Comparison of ENCODE assay signal across 1 cellular context in genomic region chr19:46856062-46857022, GRCh38.
TF ChIP-seq lines count a peak whose summit lies in the region.

No MANE protein-coding gene starts in this region.

TF ChIP-seq in A549, 52 proteins besides CTCF, POLR2A, EP300 and RAD21 (continued from another document):
- TF ChIP-seq, protein P1, sequence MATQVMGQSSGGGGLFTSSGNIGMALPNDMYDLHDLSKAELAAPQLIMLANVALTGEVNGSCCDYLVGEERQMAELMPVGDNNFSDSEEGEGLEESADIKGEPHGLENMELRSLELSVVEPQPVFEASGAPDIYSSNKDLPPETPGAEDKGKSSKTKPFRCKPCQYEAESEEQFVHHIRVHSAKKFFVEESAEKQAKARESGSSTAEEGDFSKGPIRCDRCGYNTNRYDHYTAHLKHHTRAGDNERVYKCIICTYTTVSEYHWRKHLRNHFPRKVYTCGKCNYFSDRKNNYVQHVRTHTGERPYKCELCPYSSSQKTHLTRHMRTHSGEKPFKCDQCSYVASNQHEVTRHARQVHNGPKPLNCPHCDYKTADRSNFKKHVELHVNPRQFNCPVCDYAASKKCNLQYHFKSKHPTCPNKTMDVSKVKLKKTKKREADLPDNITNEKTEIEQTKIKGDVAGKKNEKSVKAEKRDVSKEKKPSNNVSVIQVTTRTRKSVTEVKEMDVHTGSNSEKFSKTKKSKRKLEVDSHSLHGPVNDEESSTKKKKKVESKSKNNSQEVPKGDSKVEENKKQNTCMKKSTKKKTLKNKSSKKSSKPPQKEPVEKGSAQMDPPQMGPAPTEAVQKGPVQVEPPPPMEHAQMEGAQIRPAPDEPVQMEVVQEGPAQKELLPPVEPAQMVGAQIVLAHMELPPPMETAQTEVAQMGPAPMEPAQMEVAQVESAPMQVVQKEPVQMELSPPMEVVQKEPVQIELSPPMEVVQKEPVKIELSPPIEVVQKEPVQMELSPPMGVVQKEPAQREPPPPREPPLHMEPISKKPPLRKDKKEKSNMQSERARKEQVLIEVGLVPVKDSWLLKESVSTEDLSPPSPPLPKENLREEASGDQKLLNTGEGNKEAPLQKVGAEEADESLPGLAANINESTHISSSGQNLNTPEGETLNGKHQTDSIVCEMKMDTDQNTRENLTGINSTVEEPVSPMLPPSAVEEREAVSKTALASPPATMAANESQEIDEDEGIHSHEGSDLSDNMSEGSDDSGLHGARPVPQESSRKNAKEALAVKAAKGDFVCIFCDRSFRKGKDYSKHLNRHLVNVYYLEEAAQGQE (IDR thresholded peaks at IDR 0.05), result no peak
- TF ChIP-seq ZFP36 (IDR thresholded peaks at IDR 0.05; ENCODE audit: borderline replicate concordance, partially characterized antibody) (no peak), BHLHE40 (IDR thresholded peaks at IDR 0.05; ENCODE audit: low read depth, low read length) (no peak), MYC (IDR thresholded peaks at IDR 0.05; ENCODE audit: borderline replicate concordance, low read length) (no peak), EHMT2 (IDR thresholded peaks at IDR 0.05; ENCODE audit: low read depth) (no peak), RARB (CRISPR knock-in tag; IDR thresholded peaks at IDR 0.05) (no peak), ZC3H11A (IDR thresholded peaks at IDR 0.05) (no peak), KDM1A (IDR thresholded peaks at IDR 0.05; ENCODE audit: low read depth) (no peak), PHF8 (IDR thresholded peaks at IDR 0.05; ENCODE audit: borderline replicate concordance, low read depth) (no peak), JUNB (IDR thresholded peaks at IDR 0.05) (no peak), FOXS1 (CRISPR knock-in tag; IDR thresholded peaks at IDR 0.05) (no peak), RFX5 (IDR thresholded peaks at IDR 0.05) (no peak), RCOR1 (IDR thresholded peaks at IDR 0.05; ENCODE audit: low read depth, low read length) (no peak), ESRRA (IDR thresholded peaks at IDR 0.05; ENCODE audit: borderline replicate concordance, low read length) (no peak), HDAC2 (IDR thresholded peaks at IDR 0.05) (no peak), HES2 (IDR thresholded peaks at IDR 0.05) (no peak), MAZ (IDR thresholded peaks at IDR 0.05; ENCODE audit: borderline replicate concordance, low read depth, low read length) (peak; percentile 85; the same call in 1 of the 2 replicates), CHD2 (IDR thresholded peaks at IDR 0.05; ENCODE audit: low read length, partially characterized antibody) (no peak), MAX (IDR thresholded peaks at IDR 0.05) (peak; percentile 68), FOSB (CRISPR knock-in tag; IDR thresholded peaks at IDR 0.05) (no peak)
- TF ChIP-seq, protein P2, sequence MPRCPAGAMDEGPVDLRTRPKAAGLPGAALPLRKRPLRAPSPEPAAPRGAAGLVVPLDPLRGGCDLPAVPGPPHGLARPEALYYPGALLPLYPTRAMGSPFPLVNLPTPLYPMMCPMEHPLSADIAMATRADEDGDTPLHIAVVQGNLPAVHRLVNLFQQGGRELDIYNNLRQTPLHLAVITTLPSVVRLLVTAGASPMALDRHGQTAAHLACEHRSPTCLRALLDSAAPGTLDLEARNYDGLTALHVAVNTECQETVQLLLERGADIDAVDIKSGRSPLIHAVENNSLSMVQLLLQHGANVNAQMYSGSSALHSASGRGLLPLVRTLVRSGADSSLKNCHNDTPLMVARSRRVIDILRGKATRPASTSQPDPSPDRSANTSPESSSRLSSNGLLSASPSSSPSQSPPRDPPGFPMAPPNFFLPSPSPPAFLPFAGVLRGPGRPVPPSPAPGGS (IDR thresholded peaks at IDR 0.05), result no peak
- TF ChIP-seq, protein P3, sequence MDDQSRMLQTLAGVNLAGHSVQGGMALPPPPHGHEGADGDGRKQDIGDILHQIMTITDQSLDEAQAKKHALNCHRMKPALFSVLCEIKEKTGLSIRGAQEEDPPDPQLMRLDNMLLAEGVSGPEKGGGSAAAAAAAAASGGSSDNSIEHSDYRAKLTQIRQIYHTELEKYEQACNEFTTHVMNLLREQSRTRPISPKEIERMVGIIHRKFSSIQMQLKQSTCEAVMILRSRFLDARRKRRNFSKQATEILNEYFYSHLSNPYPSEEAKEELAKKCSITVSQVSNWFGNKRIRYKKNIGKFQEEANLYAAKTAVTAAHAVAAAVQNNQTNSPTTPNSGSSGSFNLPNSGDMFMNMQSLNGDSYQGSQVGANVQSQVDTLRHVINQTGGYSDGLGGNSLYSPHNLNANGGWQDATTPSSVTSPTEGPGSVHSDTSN (IDR thresholded peaks at IDR 0.05), result peak; percentile 39; the same call in 1 of the 2 replicates
TF ChIP-seq in A549: peak in this region for 9.
